ENCODE assay signal across 1 cellular context in the genomic region with DNA sequence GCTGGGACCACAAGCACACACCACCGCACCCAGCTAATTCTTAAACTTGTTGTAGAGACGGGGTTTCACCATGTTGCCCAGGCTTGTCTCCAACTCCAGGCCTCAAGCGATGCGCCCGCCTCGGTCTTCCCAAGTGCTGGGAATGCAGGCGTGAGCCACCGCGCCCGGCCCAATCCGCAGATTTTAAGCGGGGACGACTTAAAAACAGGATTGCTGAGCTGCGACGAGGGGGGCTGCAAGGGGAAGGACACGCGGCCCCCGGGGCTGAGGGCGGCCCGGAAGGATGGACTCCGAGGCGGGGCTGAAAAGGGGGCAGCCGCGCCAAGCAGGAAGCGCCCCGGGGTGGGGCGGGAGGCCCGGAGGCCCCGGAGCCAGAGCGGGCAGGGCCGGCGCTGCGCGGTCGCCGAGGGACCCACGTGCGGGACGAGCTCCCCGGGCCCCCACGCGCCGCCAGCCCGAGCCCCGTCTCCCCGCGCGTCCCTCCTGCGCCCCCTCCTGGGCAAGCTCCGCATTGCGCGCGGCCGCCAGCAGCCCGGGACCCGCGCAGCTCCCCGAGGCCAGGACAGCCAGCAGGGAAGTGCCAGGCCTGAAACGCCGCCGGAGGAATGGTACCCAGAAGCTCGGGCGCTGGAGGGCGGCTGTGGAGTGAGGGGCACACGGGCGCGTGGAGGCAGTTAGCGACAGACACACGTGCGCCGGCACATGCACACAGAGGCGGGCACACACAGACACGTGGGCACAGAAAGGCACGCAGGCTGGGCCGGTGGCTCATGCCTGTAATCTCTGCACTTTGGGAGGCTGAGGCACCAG.
TF ChIP-seq lines count a peak whose summit lies in the region.

No MANE protein-coding gene starts in this region.

TF ChIP-seq in GM23338, 12 proteins besides CTCF, POLR2A, EP300 and RAD21 (continued from another document):
- TF ChIP-seq ZNF462 (CRISPR knock-in tag; IDR thresholded peaks at IDR 0.05) (no peak), ZNF114 (CRISPR knock-in tag; IDR thresholded peaks at IDR 0.05) (no peak), EZH2phosphoT487 (IDR thresholded peaks at IDR 0.05; ENCODE audit: unreplicated experiment) (no peak), JUNB (IDR thresholded peaks at IDR 0.05; ENCODE audit: unreplicated experiment) (no peak), POLR2AphosphoS5 (IDR thresholded peaks at IDR 0.05; ENCODE audit: low read depth) (no peak), NANOG (IDR thresholded peaks at IDR 0.05; ENCODE audit: borderline replicate concordance) (no peak), CREB1 (CRISPR knock-in tag; IDR thresholded peaks at IDR 0.05; ENCODE audit: low read depth) (no peak)
- TF ChIP-seq, protein P1, sequence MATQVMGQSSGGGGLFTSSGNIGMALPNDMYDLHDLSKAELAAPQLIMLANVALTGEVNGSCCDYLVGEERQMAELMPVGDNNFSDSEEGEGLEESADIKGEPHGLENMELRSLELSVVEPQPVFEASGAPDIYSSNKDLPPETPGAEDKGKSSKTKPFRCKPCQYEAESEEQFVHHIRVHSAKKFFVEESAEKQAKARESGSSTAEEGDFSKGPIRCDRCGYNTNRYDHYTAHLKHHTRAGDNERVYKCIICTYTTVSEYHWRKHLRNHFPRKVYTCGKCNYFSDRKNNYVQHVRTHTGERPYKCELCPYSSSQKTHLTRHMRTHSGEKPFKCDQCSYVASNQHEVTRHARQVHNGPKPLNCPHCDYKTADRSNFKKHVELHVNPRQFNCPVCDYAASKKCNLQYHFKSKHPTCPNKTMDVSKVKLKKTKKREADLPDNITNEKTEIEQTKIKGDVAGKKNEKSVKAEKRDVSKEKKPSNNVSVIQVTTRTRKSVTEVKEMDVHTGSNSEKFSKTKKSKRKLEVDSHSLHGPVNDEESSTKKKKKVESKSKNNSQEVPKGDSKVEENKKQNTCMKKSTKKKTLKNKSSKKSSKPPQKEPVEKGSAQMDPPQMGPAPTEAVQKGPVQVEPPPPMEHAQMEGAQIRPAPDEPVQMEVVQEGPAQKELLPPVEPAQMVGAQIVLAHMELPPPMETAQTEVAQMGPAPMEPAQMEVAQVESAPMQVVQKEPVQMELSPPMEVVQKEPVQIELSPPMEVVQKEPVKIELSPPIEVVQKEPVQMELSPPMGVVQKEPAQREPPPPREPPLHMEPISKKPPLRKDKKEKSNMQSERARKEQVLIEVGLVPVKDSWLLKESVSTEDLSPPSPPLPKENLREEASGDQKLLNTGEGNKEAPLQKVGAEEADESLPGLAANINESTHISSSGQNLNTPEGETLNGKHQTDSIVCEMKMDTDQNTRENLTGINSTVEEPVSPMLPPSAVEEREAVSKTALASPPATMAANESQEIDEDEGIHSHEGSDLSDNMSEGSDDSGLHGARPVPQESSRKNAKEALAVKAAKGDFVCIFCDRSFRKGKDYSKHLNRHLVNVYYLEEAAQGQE (IDR thresholded peaks at IDR 0.05; ENCODE audit: unreplicated experiment): no peak
